Comparison of ENCODE assay signal across 8 cellular contexts in genomic region chr4:113636877-113637276, GRCh38.
DNase-seq lines count a peak whose midpoint lies in the region; ATAC-seq and TF ChIP-seq lines count a peak whose summit lies in the region.

No MANE protein-coding gene starts in this region.

- H3K4me2 ChIP-seq in GM23338, result no peak overlapping the region
- H3K4me2 ChIP-seq in PC-3 (ENCODE audit: low read length), result peak overlapping the region; percentile 49

- DNase-seq in AG08395 (ENCODE audit: low spot score) (peak; percentile 20), GM23338 (ENCODE audit: low spot score) (no peak), PC-3 (peak; percentile 88), brain microvascular endothelial cell (peak; percentile 64), NCI-H1694 (lab: John Stamatoyannopoulos, UW) (no peak), mucosa of gallbladder (ENCODE audit: low spot score) (no peak)
- DNase-seq in stimulated activated effector memory CD8-positive, alpha-beta T cell treated with anti-CD3 and anti-CD28 coated beads, Interleukin-12 subunit alpha, Interleukin-12 subunit beta, amount 100 ng/mL, for 72 hours (ENCODE audit: low spot score in 2 of 2), result peak in 1 of 2 donors; percentile 57

- BruUV-seq in PC-3 (replicated peaks; lab: Mats Ljungman, UMichigan), result no TSS peak

- POLR2A ChIA-PET in PC-3 (lab: Charles Lee; ENCODE audit: unreplicated experiment), result no interaction called here

- H3K4me1 ChIP-seq in GM23338 (ENCODE audit: insufficient read depth) (peaks cover 16% of the 10 kb centered on the region; the same call in 1 of the 2 replicates), PC-3 (ENCODE audit: insufficient read depth, low read length) (peaks cover 47% of the 10 kb centered on the region)

- no peak for TF ChIP-seq CTCF in GM23338 (conservative IDR thresholded peaks at IDR 0.05; ENCODE audit: low read depth in 2 of 2)
- TF ChIP-seq CTCF in PC-3 (conservative IDR thresholded peaks at IDR 0.05; ENCODE audit: low read depth, low read length), result no peak
- TF ChIP-seq CTCF in brain microvascular endothelial cell (IDR thresholded peaks at IDR 0.05; ENCODE audit: low read depth, low read length, missing control alignments), result no peak

- no peaks in the 10 kb centered on the region for H3K9me2 ChIP-seq in GM23338 (ENCODE audit: insufficient read depth)
- no peaks in the 10 kb centered on the region for H3K9me2 ChIP-seq in PC-3 (replicated peaks; ENCODE audit: low read length)

- no peaks in the 10 kb centered on the region for H3K36me3 ChIP-seq in GM23338 (ENCODE audit: insufficient read depth)
- no peaks in the 10 kb centered on the region for H3K36me3 ChIP-seq in PC-3 (ENCODE audit: low read depth, low read length)
- H3K36me3 ChIP-seq in brain microvascular endothelial cell (replicated peaks), result no peaks in the 10 kb centered on the region

- CTCF ChIA-PET in PC-3 (lab: Charles Lee), result interaction anchor here (1.0 kb wide), 1 partner anchor 122 kb away, joined by 3 read pairs; no protein-coding TSS in a partner anchor

- no peaks in the 10 kb centered on the region for H3K36me3 Mint-ChIP-seq in GM23338 (ENCODE audit: low read depth)
- peaks cover 6% of the 10 kb centered on the region for H3K36me3 Mint-ChIP-seq in stimulated activated effector memory CD8-positive, alpha-beta T cell treated with anti-CD3 and anti-CD28 coated beads, Interleukin-12 subunit alpha, Interleukin-12 subunit beta, amount 100 ng/mL, for 72 hours

- no peak overlapping the region for H3K4me3 Mint-ChIP-seq in GM23338
- peak overlapping the region; percentile 56 for H3K4me3 Mint-ChIP-seq in stimulated activated effector memory CD8-positive, alpha-beta T cell treated with anti-CD3 and anti-CD28 coated beads, Interleukin-12 subunit alpha, Interleukin-12 subunit beta, amount 100 ng/mL, for 72 hours

- no peaks in the 10 kb centered on the region for H3K9me3 ChIP-seq in PC-3 (ENCODE audit: low read length)

- 0 out of 3 replicates have a peak, but pooled peaks cover 2% of the 10 kb centered on the region for H3K9me3 Mint-ChIP-seq in GM23338
- H3K9me3 Mint-ChIP-seq in stimulated activated effector memory CD8-positive, alpha-beta T cell treated with anti-CD3 and anti-CD28 coated beads, Interleukin-12 subunit alpha, Interleukin-12 subunit beta, amount 100 ng/mL, for 72 hours, result no peaks in the 10 kb centered on the region

- ATAC-seq in GM23338, result no peak
- ATAC-seq in PC-3, result peak; percentile 76
- ATAC-seq in stimulated activated effector memory CD8-positive, alpha-beta T cell treated with anti-CD3 and anti-CD28 coated beads, Interleukin-12 subunit alpha, Interleukin-12 subunit beta, amount 100 ng/mL, for 72 hours, result peak; percentile 83
- no peak for ATAC-seq in GM21737 (IDR thresholded peaks at IDR 0.05; ENCODE audit: unreplicated experiment)

- no peak overlapping the region for H3K27ac Mint-ChIP-seq in GM23338
- peak overlapping the region; percentile 85 for H3K27ac Mint-ChIP-seq in stimulated activated effector memory CD8-positive, alpha-beta T cell treated with anti-CD3 and anti-CD28 coated beads, Interleukin-12 subunit alpha, Interleukin-12 subunit beta, amount 100 ng/mL, for 72 hours

- no peaks in the 10 kb centered on the region for H4K20me1 ChIP-seq in GM23338 (replicated peaks; ENCODE audit: insufficient read depth)
- H4K20me1 ChIP-seq in PC-3 (ENCODE audit: low read length), result no peaks in the 10 kb centered on the region

- no peak overlapping the region for H3K9ac ChIP-seq in PC-3 (ENCODE audit: low read length)

- H3K27me3 ChIP-seq in GM23338 (ENCODE audit: insufficient read depth) (no peaks in the 10 kb centered on the region), PC-3 (ENCODE audit: low read length) (no peaks in the 10 kb centered on the region), brain microvascular endothelial cell (replicated peaks) (no peaks in the 10 kb centered on the region)

- H3F3A ChIP-seq in GM23338 (replicated peaks; ENCODE audit: low read depth) (no peaks in the 10 kb centered on the region), PC-3 (ENCODE audit: low read length, unreplicated experiment) (no peaks in the 10 kb centered on the region)

- no peaks in the 10 kb centered on the region for H3K79me2 ChIP-seq in GM23338 (replicated peaks; ENCODE audit: insufficient read depth)
- H3K79me2 ChIP-seq in PC-3 (ENCODE audit: low read length), result no peaks in the 10 kb centered on the region

- H2AFZ ChIP-seq in GM23338, result 0 out of 2 replicates have a peak overlapping the region, but pooled peaks have one; percentile 3
- H2AFZ ChIP-seq in PC-3 (ENCODE audit: low read length), result no peak overlapping the region

- peaks cover 29% of the 10 kb centered on the region for H3K4me1 Mint-ChIP-seq in GM23338
- peaks cover 45% of the 10 kb centered on the region for H3K4me1 Mint-ChIP-seq in stimulated activated effector memory CD8-positive, alpha-beta T cell treated with anti-CD3 and anti-CD28 coated beads, Interleukin-12 subunit alpha, Interleukin-12 subunit beta, amount 100 ng/mL, for 72 hours

- H3K27me3 Mint-ChIP-seq in GM23338 (ENCODE audit: insufficient read depth, low read depth, poor library complexity), result peaks cover 4% of the 10 kb centered on the region

- H3K27ac ChIP-seq in GM23338 (ENCODE audit: low read depth) (no peak overlapping the region), PC-3 (ENCODE audit: low read length) (peak overlapping the region; percentile 40; the same call in 1 of the 2 replicates), brain microvascular endothelial cell (no peak overlapping the region)

- intact Hi-C loops in PC-3 (cut with micrococcal nuclease), result loop anchor here (2.0 kb wide), 2 partner anchors 124 to 242 kb away; partner anchors contain the start of gene CAMK2D

- in situ Hi-C loops in brain microvascular endothelial cell (cut with HindIII; ENCODE audit: low pct_ligation_motif_present, low sequenced_read_pairs), result no loop called here

- no peak overlapping the region for H3K4me3 ChIP-seq in GM23338
- no peak overlapping the region for H3K4me3 ChIP-seq in PC-3 (ENCODE audit: low read length)
- no peak overlapping the region for H3K4me3 ChIP-seq in brain microvascular endothelial cell (ENCODE audit: low read depth, low read length)

TF ChIP-seq in GM23338, 12 proteins besides CTCF, POLR2A, EP300 and RAD21 (continues in another document):
- TF ChIP-seq ZNF462 (CRISPR knock-in tag; IDR thresholded peaks at IDR 0.05) (no peak), CREB1 (CRISPR knock-in tag; IDR thresholded peaks at IDR 0.05; ENCODE audit: low read depth) (no peak)

Comparison
In these comparisons a context has a peak if more than half of its experiments do, and no peak if none do; other contexts are left out.
1. DNase-seq: peak in AG08395 (single experiment), PC-3 (single experiment) and brain microvascular endothelial cell (single experiment); none in GM23338 (single experiment), NCI-H1694 (single experiment) and mucosa of gallbladder (single experiment).
2. ATAC-seq: peak in PC-3 (single experiment) and stimulated activated effector memory CD8-positive, alpha-beta T cell treated with anti-CD3 and anti-CD28 coated beads, Interleukin-12 subunit alpha, Interleukin-12 subunit beta, amount 100 ng/mL, for 72 hours (single experiment); none in GM23338 (single experiment) and GM21737 (single experiment).